In genomic region chr4:101332424-101332823, GRCh38 we compare ENCODE assay signal across 2 cellular contexts.
TF ChIP-seq lines count a peak whose summit lies in the region.

No MANE protein-coding gene starts in this region.

TF ChIP-seq in IMR-90, 13 proteins besides CTCF, POLR2A, EP300 and RAD21:
- TF ChIP-seq RCOR1 (IDR thresholded peaks at IDR 0.05; ENCODE audit: insufficient replicate concordance, low read length) (no peak), RFX5 (IDR thresholded peaks at IDR 0.05; ENCODE audit: low read depth, low read length) (no peak), BHLHE40 (IDR thresholded peaks at IDR 0.05; ENCODE audit: low read depth, low read length) (no peak), USF2 (IDR thresholded peaks at IDR 0.05; ENCODE audit: low read depth, low read length) (no peak), CEBPB (IDR thresholded peaks at IDR 0.05; ENCODE audit: low read depth, low read length) (no peak)

TF ChIP-seq in GM12878, 131 proteins besides CTCF, POLR2A, EP300 and RAD21:
- peak; percentile 57; the same call in 1 of the 2 replicates for TF ChIP-seq REST (IDR thresholded peaks at IDR 0.05; ENCODE audit: low read depth, low read length)
- no peak for TF ChIP-seq TCF7 (IDR thresholded peaks at IDR 0.05; ENCODE audit: borderline replicate concordance)
- TF ChIP-seq KLF5 (IDR thresholded peaks at IDR 0.05; ENCODE audit: partially characterized antibody): no peak
